Comparison of ENCODE assay signal across 23 cellular contexts in the genomic region with DNA sequence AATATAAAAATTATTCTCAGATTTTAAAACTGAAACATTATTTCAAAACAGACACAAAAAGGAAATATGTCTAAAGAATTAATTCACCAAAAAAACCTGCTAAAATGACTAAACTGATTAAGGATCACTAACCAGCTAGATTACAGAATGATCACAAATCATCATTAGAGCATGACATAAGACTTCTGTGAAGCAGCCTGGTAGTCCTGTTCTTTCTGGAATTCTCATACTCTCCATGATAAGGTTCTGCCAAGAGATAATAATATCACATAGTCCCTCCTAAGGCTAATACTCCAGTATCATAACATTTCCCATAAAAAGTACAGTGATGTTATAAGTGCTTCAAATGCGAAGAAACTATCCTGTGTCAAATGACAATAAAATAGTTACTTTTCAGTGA.
DNase-seq lines count a peak whose midpoint lies in the region; FAIRE-seq and TF ChIP-seq lines count a peak whose summit lies in the region.
"Had no signal": no experiment of that assay in that cellular context is flagged by ENCODE, and none has a peak within 500 bp of the region (broad histone marks: within the 10 kb centered on the region; RNA-seq: fewer than 3 reads in every experiment).

No MANE protein-coding gene starts in this region.

- H3K4me1 Mint-ChIP-seq in astrocyte (ENCODE audit: low read depth, unreplicated experiment): peaks cover 6% of the 10 kb centered on the region
- H3K4me1 Mint-ChIP-seq: B cell; CD4-positive, CD25-positive, alpha-beta regulatory T cell had no signal

- no peaks in the 10 kb centered on the region for H3K79me1 ChIP-seq in neuronal stem cell (ENCODE audit: low read depth, low read length)

- H3K27me3 ChIP-seq in SK-N-SH (ENCODE audit: insufficient read depth) (no peaks in the 10 kb centered on the region), astrocyte (ENCODE audit: insufficient read depth, low read length) (no peaks in the 10 kb centered on the region), neuronal stem cell (ENCODE audit: control insufficient read depth in 3 of 3, insufficient read depth in 3 of 3, low read depth in 1 of 3, low read length in 3 of 3) (no peaks in the 10 kb centered on the region)
- H3K27me3 ChIP-seq: BLaER1 had no signal

- no peak overlapping the region for H3K23ac ChIP-seq in neuronal stem cell (ENCODE audit: low read depth, low read length, poor library complexity)

- H3K4me1 ChIP-seq in SK-N-SH (ENCODE audit: control insufficient read depth in 1 of 2, insufficient read depth in 2 of 2, low read depth in 1 of 2, low read length in 1 of 2) (no peaks in the 10 kb centered on the region), astrocyte (ENCODE audit: insufficient read depth, low read length) (no peaks in the 10 kb centered on the region), neuronal stem cell (ENCODE audit: control insufficient read depth in 2 of 2, insufficient read depth in 1 of 2, low read depth in 1 of 2, low read length in 2 of 2) (peaks cover 0 to 1% of the 10 kb centered on the region in 2 donors)
- H3K4me1 ChIP-seq: BLaER1, Caco-2, HAP-1 had no signal

- TF ChIP-seq EP300 in SK-N-SH (IDR thresholded peaks at IDR 0.05; ENCODE audit: borderline replicate concordance in 1 of 2, low read depth in 1 of 2, low read length in 1 of 2): peak in 1 of 2 experiments; percentile 83; a peak in 2 of 4 replicates

- no peak for FAIRE-seq in astrocyte (lab: Jason Lieb, UNC)
- FAIRE-seq: A204.1, GM12878, H54 had no signal

- no peaks in the 10 kb centered on the region for H3K9me2 ChIP-seq in SK-N-SH

- no peak overlapping the region for H2BK120ac ChIP-seq in neuronal stem cell (ENCODE audit: low read depth, low read length)

- H4K8ac ChIP-seq in neuronal stem cell (ENCODE audit: low read depth, low read length): no peak overlapping the region

- no peaks in the 10 kb centered on the region for H3K27me3 Mint-ChIP-seq in astrocyte (ENCODE audit: low read depth, unreplicated experiment)
- H3K27me3 Mint-ChIP-seq: B cell; CD4-positive, CD25-positive, alpha-beta regulatory T cell had no signal

- H3K4me3 Mint-ChIP-seq in astrocyte (ENCODE audit: unreplicated experiment): no peak overlapping the region
- H3K4me3 Mint-ChIP-seq: B cell; CD4-positive, CD25-positive, alpha-beta regulatory T cell; CD8-positive, alpha-beta T cell; HFFc6 had no signal

- H2AFZ ChIP-seq in SK-N-SH (ENCODE audit: low read depth): no peak overlapping the region
- no peak overlapping the region for H2AFZ ChIP-seq in astrocyte (ENCODE audit: low read depth, low read length)
- H2AFZ ChIP-seq in neuronal stem cell (ENCODE audit: low read length): no peak overlapping the region

- H3K4me2 ChIP-seq in SK-N-SH: no peak overlapping the region
- no peak overlapping the region for H3K4me2 ChIP-seq in astrocyte (ENCODE audit: low read length)
- no peak overlapping the region for H3K4me2 ChIP-seq in neuronal stem cell (ENCODE audit: insufficient read depth, low read length, poor library complexity, severe bottlenecking)
- H3K4me2 ChIP-seq: BLaER1 had no signal

- DNase-seq in NCI-H82 (lab: John Stamatoyannopoulos, UW) (peak; percentile 40), NCI-H82 treated with DMSO at 0.1 percent for 48 hours (lab: John Stamatoyannopoulos, UW; ENCODE audit: unreplicated experiment) (no peak), SK-N-SH (peak; percentile 27), astrocyte (ENCODE audit: low read depth) (peak; percentile 34), neuronal stem cell (ENCODE audit: low spot score) (no peak), NCI-H524 treated with DMSO at 0.1 percent for 48 hours (lab: John Stamatoyannopoulos, UW) (no peak)
- DNase-seq: Caco-2; CD4-positive, CD25-positive, alpha-beta regulatory T cell; CD8-positive, alpha-beta T cell; DMS 273 treated with DMSO at 0.1 percent for 48 hours; DMS79; EL; GDM1; GOT3; HFFc6 had no signal

- H3K9me3 ChIP-seq in SK-N-SH (no peaks in the 10 kb centered on the region), astrocyte (ENCODE audit: insufficient read depth, low read depth, low read length) (no peaks in the 10 kb centered on the region), neuronal stem cell (replicated peaks in 1 of 2; ENCODE audit: control insufficient read depth in 2 of 2, insufficient read depth in 1 of 2, low read depth in 1 of 2, low read length in 2 of 2) (peaks cover 0 to 4% of the 10 kb centered on the region in 2 donors)
- H3K9me3 ChIP-seq: BLaER1, Caco-2, HAP-1 had no signal

- no peak overlapping the region for H2BK12ac ChIP-seq in neuronal stem cell (ENCODE audit: low read length)

- H3K27ac ChIP-seq in SK-N-SH (ENCODE audit: low read depth in 2 of 2, low read length in 1 of 2) (no peak overlapping the region), astrocyte (ENCODE audit: low read depth, low read length) (no peak overlapping the region), neuronal stem cell (replicated peaks; ENCODE audit: low read length) (no peak overlapping the region)
- H3K27ac ChIP-seq: 22Rv1, BLaER1, C4-2B had no signal

- H3K79me2 ChIP-seq in SK-N-SH (ENCODE audit: insufficient read depth) (no peaks in the 10 kb centered on the region), astrocyte (ENCODE audit: insufficient read depth, low read length) (no peaks in the 10 kb centered on the region)

- H3K9me3 Mint-ChIP-seq in astrocyte (ENCODE audit: unreplicated experiment): no peaks in the 10 kb centered on the region

- POLR2A ChIA-PET in SK-N-SH (lab: Yijun Ruan, JAX): no interaction called here

- no peaks in the 10 kb centered on the region for H3F3A ChIP-seq in SK-N-SH (replicated peaks; ENCODE audit: insufficient read depth)

- no peak overlapping the region for H3K27ac Mint-ChIP-seq in astrocyte (ENCODE audit: unreplicated experiment)
- H3K27ac Mint-ChIP-seq: B cell; CD4-positive, CD25-positive, alpha-beta regulatory T cell; CD8-positive, alpha-beta T cell; HFFc6 had no signal

- TF ChIP-seq CTCF in SK-N-SH (IDR thresholded peaks at IDR 0.05) (no peak), astrocyte (IDR thresholded peaks at IDR 0.05; ENCODE audit: insufficient read depth, low read depth, low read length) (no peak)

- H3K4me3 ChIP-seq in SK-N-SH (ENCODE audit: low read depth in 2 of 2, low read length in 1 of 2): no peak overlapping the region
- H3K4me3 ChIP-seq in astrocyte (ENCODE audit: insufficient read depth, low read depth, low read length): no peak overlapping the region
- no peak overlapping the region for H3K4me3 ChIP-seq in neuronal stem cell (ENCODE audit: low read length in 2 of 2)
- H3K4me3 ChIP-seq: BLaER1, GM12878, HAP-1 had no signal

- H2BK5ac ChIP-seq in neuronal stem cell (ENCODE audit: low read length): no peak overlapping the region

- H3K18ac ChIP-seq in neuronal stem cell (ENCODE audit: low read length): no peak overlapping the region

- H4K20me1 ChIP-seq in SK-N-SH (ENCODE audit: insufficient read depth): no peaks in the 10 kb centered on the region
- H4K20me1 ChIP-seq in astrocyte (ENCODE audit: insufficient read depth, low read length): no peaks in the 10 kb centered on the region
- H4K20me1 ChIP-seq: BLaER1 had no signal

- H2BK15ac ChIP-seq in neuronal stem cell (ENCODE audit: low read length): no peak overlapping the region

- H4K91ac ChIP-seq in neuronal stem cell (ENCODE audit: low read depth, low read length, poor library complexity): no peak overlapping the region

- CTCF ChIA-PET in SK-N-SH (lab: Yijun Ruan, JAX): no interaction called here

- no peak overlapping the region for H3K4ac ChIP-seq in neuronal stem cell (ENCODE audit: low read length)

- H3K14ac ChIP-seq in neuronal stem cell (ENCODE audit: low read length): no peak overlapping the region

- 48% methylated on average over 1 of the region's 1 CpG for WGBS in SK-N-SH (ENCODE audit: low lambda C conversion rate)
- WGBS in neuronal stem cell (ENCODE audit: extremely low coverage in 2 of 2, insufficient read length in 2 of 2, insufficient replicate concordance in 1 of 2), 2 donors: no CpG with 5 or more reads among the region's 1 CpG

- H3K36me3 Mint-ChIP-seq in astrocyte (ENCODE audit: low read depth, unreplicated experiment): no peaks in the 10 kb centered on the region
- H3K36me3 Mint-ChIP-seq: CD4-positive, CD25-positive, alpha-beta regulatory T cell; CD8-positive, alpha-beta T cell had no signal

- H3K36me3 ChIP-seq in SK-N-SH (replicated peaks in 1 of 2; ENCODE audit: control insufficient read depth in 1 of 2, insufficient read depth in 2 of 2, low read length in 1 of 2) (no peaks in the 10 kb centered on the region), astrocyte (ENCODE audit: insufficient read depth, low read length) (no peaks in the 10 kb centered on the region), neuronal stem cell (replicated peaks in 1 of 2; ENCODE audit: control insufficient read depth in 2 of 2, insufficient read depth in 2 of 2, low read length in 2 of 2) (no peaks in the 10 kb centered on the region)
- H3K36me3 ChIP-seq: BLaER1, HAP-1 had no signal

- no peak overlapping the region for H3K9ac ChIP-seq in SK-N-SH
- no peak overlapping the region for H3K9ac ChIP-seq in astrocyte (ENCODE audit: low read length)
- H3K9ac ChIP-seq in neuronal stem cell (ENCODE audit: low read depth, low read length, poor library complexity): no peak overlapping the region
- H3K9ac ChIP-seq: BLaER1 had no signal

- no peak overlapping the region for H2AK5ac ChIP-seq in neuronal stem cell (ENCODE audit: low read depth, low read length)

- TF ChIP-seq RAD21 in SK-N-SH (IDR thresholded peaks at IDR 0.05; ENCODE audit: low read length): no peak

TF ChIP-seq in SK-N-SH, 30 proteins besides CTCF, POLR2A, EP300 and RAD21 (continues in another document):
- no peak for TF ChIP-seq TAF1 (IDR thresholded peaks at IDR 0.05; ENCODE audit: borderline replicate concordance, low read depth, low read length)
- TF ChIP-seq RCOR1 (IDR thresholded peaks at IDR 0.05; ENCODE audit: low read length): peak; percentile 90
- peak; percentile 30 for TF ChIP-seq CHD2 (IDR thresholded peaks at IDR 0.05; ENCODE audit: low read length, partially characterized antibody)

Comparison
In these comparisons a context has a peak if more than half of its experiments do, and no peak if none do; other contexts are left out.
1. DNase-seq: peak in NCI-H82 (single experiment), SK-N-SH (single experiment) and astrocyte (single experiment); none in NCI-H82 treated with DMSO at 0.1 percent for 48 hours (single experiment), neuronal stem cell (single experiment) and NCI-H524 treated with DMSO at 0.1 percent for 48 hours (single experiment).